In the genomic region with DNA sequence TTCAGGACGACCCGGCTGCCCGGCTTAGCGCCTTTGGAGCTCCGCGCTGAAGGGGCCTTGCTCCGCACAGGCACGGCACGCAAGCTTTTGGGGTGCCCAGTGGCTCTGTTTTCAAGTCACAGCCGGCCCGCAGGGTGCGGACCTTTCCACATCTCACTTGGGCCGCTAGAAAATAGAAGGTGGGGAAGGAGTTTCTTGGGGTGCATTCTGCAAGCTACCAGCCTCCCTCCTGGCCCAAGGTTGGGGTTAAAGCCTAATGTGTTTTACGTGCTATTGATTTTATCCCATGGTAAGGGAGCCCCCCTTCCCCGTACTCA, we compare ENCODE assay signal across 8 cellular contexts. TPM values are rescaled to one million over a fixed set of nuclear protein-coding genes. Genes with fewer than 3 reads are reported as not detected.
DNase-seq lines count a peak whose midpoint lies in the region; ATAC-seq and TF ChIP-seq lines count a peak whose summit lies in the region.

No MANE protein-coding gene starts in this region.

- H3K79me1 ChIP-seq in neuronal stem cell (ENCODE audit: low read depth, low read length), result peaks cover 9% of the 10 kb centered on the region

- H3K4me2 ChIP-seq in OCI-LY1 (ENCODE audit: low read length) (peak overlapping the region; percentile 98), neuronal stem cell (ENCODE audit: insufficient read depth, low read length, poor library complexity, severe bottlenecking) (peak overlapping the region; percentile 82)

- DNase-seq in Right ventricle myocardium inferior (ENCODE audit: missing footprints) (no peak), left ventricle myocardium superior (no peak), neuronal stem cell (ENCODE audit: low spot score) (no peak), NCI-H2196 treated with DMSO at 0.1 percent for 48 hours (lab: John Stamatoyannopoulos, UW; ENCODE audit: unreplicated experiment) (no peak), NCI-H2107 (lab: John Stamatoyannopoulos, UW) (no peak), NOMO-1 (lab: John Stamatoyannopoulos, UW; ENCODE audit: unreplicated experiment in 2 of 2) (no peak)

- peak overlapping the region; percentile 61 for H3K14ac ChIP-seq in neuronal stem cell (ENCODE audit: low read length)

- H2BK5ac ChIP-seq in neuronal stem cell (ENCODE audit: low read length), result peak overlapping the region; percentile 45

- H3K79me2 ChIP-seq in OCI-LY1 (ENCODE audit: insufficient read depth, low read length), result peaks cover 18% of the 10 kb centered on the region

- H4K91ac ChIP-seq in neuronal stem cell (ENCODE audit: low read depth, low read length, poor library complexity), result no peak overlapping the region

- H2AK5ac ChIP-seq in neuronal stem cell (ENCODE audit: low read depth, low read length), result peak overlapping the region; percentile 51

- no peak overlapping the region for H2BK120ac ChIP-seq in neuronal stem cell (ENCODE audit: low read depth, low read length)

- no peaks in the 10 kb centered on the region for H3K9me2 ChIP-seq in OCI-LY1 (ENCODE audit: low read depth, low read length)

- no peak overlapping the region for H3K4ac ChIP-seq in neuronal stem cell (ENCODE audit: low read length)

- no peak overlapping the region for H2BK12ac ChIP-seq in neuronal stem cell (ENCODE audit: low read length)

- no CpG with 5 or more reads among the region's 15 CpGs for WGBS in neuronal stem cell (ENCODE audit: extremely low coverage in 2 of 2, insufficient read length in 2 of 2, insufficient replicate concordance in 1 of 2), 2 donors

- no peak overlapping the region for H4K8ac ChIP-seq in neuronal stem cell (ENCODE audit: low read depth, low read length)

- no peaks in the 10 kb centered on the region for H3F3A ChIP-seq in OCI-LY1 (ENCODE audit: insufficient read depth, low read length)

- no peak for TF ChIP-seq CTCF in OCI-LY1 (IDR thresholded peaks at IDR 0.05; ENCODE audit: low read length)

- no peak overlapping the region for H3K23ac ChIP-seq in neuronal stem cell (ENCODE audit: low read depth, low read length, poor library complexity)

- H3K4me1 ChIP-seq in OCI-LY1 (ENCODE audit: insufficient read depth, low read length, severe bottlenecking) (peaks cover 24% of the 10 kb centered on the region), endocrine pancreas (ENCODE audit: control insufficient read depth, insufficient read depth, low read length) (peaks cover 20% of the 10 kb centered on the region), neuronal stem cell (ENCODE audit: control insufficient read depth in 2 of 2, insufficient read depth in 1 of 2, low read depth in 1 of 2, low read length in 2 of 2) (peaks cover 6% of the 10 kb centered on the region in 2 donors)

- no peaks in the 10 kb centered on the region for H3K27me3 ChIP-seq in OCI-LY1 (ENCODE audit: insufficient read depth, low read length)
- H3K27me3 ChIP-seq in endocrine pancreas (ENCODE audit: control insufficient read depth, insufficient read depth, low read length), result no peaks in the 10 kb centered on the region
- peaks cover 0 to 14% (median 0%) of the 10 kb centered on the region in 3 experiments for H3K27me3 ChIP-seq in neuronal stem cell (ENCODE audit: control insufficient read depth in 3 of 3, insufficient read depth in 3 of 3, low read depth in 1 of 3, low read length in 3 of 3)

- peak overlapping the region; percentile 99 for H3K18ac ChIP-seq in neuronal stem cell (ENCODE audit: low read length)

- peak overlapping the region; percentile 97 for H3K9ac ChIP-seq in OCI-LY1 (ENCODE audit: low read length)
- H3K9ac ChIP-seq in endocrine pancreas (ENCODE audit: control insufficient read depth, insufficient read depth, low read length), result peak overlapping the region; percentile 74
- H3K9ac ChIP-seq in neuronal stem cell (ENCODE audit: low read depth, low read length, poor library complexity), result peak overlapping the region; percentile 93

- ATAC-seq in Right ventricle myocardium inferior, result peak; percentile 42
- no peak for ATAC-seq in left ventricle myocardium superior

- no peaks in the 10 kb centered on the region; the same call in 1 of the 2 replicates for H4K20me1 ChIP-seq in OCI-LY1 (ENCODE audit: insufficient read depth, low read length)

- intact Hi-C loops in Right ventricle myocardium inferior (cut with DNase I), result loop anchor here (5.0 to 10.0 kb wide), 2 partner anchors 149 to 633 kb away; partner anchors contain the start of gene ZNF133
- intact Hi-C loops in left ventricle myocardium superior (cut with micrococcal nuclease), result no loop called here

- H3K36me3 ChIP-seq in OCI-LY1 (ENCODE audit: insufficient read depth, low read length) (peaks cover 16% of the 10 kb centered on the region), endocrine pancreas (ENCODE audit: control insufficient read depth, insufficient read depth, low read length) (no peaks in the 10 kb centered on the region), neuronal stem cell (replicated peaks in 1 of 2; ENCODE audit: control insufficient read depth in 2 of 2, insufficient read depth in 2 of 2, low read length in 2 of 2) (peaks cover 4 to 20% of the 10 kb centered on the region in 2 donors)

- H3K9me3 ChIP-seq in OCI-LY1 (ENCODE audit: low read length), result no peaks in the 10 kb centered on the region
- H3K9me3 ChIP-seq in endocrine pancreas (ENCODE audit: control insufficient read depth, low read length), result no peaks in the 10 kb centered on the region
- H3K9me3 ChIP-seq in neuronal stem cell (replicated peaks in 1 of 2; ENCODE audit: control insufficient read depth in 2 of 2, insufficient read depth in 1 of 2, low read depth in 1 of 2, low read length in 2 of 2), result peaks cover 0 to 2% of the 10 kb centered on the region in 2 donors

- H3K4me3 ChIP-seq in OCI-LY1 (ENCODE audit: low read depth, low read length, poor library complexity, severe bottlenecking) (peak overlapping the region; percentile 93), endocrine pancreas (ENCODE audit: control insufficient read depth, insufficient read depth, low read length) (peak overlapping the region; percentile 80), neuronal stem cell (ENCODE audit: low read length in 2 of 2) (peak overlapping the region; percentile 74 to 88)

- H3K27ac ChIP-seq in OCI-LY1 (ENCODE audit: low read depth, low read length, poor library complexity, severe bottlenecking) (peak overlapping the region; percentile 44), neuronal stem cell (replicated peaks; ENCODE audit: low read length) (peak overlapping the region; percentile 96)

- H2BK15ac ChIP-seq in neuronal stem cell (ENCODE audit: low read length), result no peak overlapping the region

- no peak overlapping the region for H2AFZ ChIP-seq in OCI-LY1 (ENCODE audit: low read length)
- H2AFZ ChIP-seq in neuronal stem cell (ENCODE audit: low read length), result peak overlapping the region; percentile 99

RNA-seq across cellular contexts. Expression of gene KAT14, which starts 0.6 kb away (rescaled TPM):
- total RNA-seq in Right ventricle myocardium inferior (10.7 TPM), left ventricle myocardium superior (13.1 TPM)
- 19.0 TPM for polyA plus RNA-seq in neuronal stem cell (2013, experiment 1 of 2)
- 18.7 TPM for polyA plus RNA-seq in neuronal stem cell (2013, experiment 2 of 2)

RNA-seq across cellular contexts. Expression of gene PET117, which starts 0.6 kb away (rescaled TPM):
- total RNA-seq in Right ventricle myocardium inferior (13.3 TPM), left ventricle myocardium superior (12.6 TPM)
- 20.7 TPM for polyA plus RNA-seq in neuronal stem cell (2013, experiment 1 of 2)
- 21.3 TPM for polyA plus RNA-seq in neuronal stem cell (2013, experiment 2 of 2)
